1 cellular context compared by ENCODE assay signal in the genomic region with DNA sequence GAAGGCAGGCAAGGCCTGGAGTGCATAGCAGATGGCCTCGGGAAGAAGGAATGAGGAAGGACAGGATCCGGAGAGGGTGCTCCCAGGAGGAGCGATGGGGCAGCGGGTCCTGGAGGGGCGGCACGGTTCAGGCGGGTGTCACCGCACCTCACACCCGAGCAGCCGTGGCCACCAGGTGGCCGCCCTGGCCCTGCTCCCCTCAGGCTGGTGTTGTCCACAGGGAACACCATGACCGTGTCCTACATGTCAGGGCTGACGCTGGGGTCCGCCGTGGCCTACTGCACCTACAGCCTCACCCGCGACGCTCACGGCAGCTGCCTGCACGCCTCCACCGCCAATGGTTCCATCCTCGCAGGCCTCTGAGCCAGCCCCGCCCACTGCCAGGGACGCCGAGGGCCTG.
TF ChIP-seq lines count a peak whose summit lies in the region.

No MANE protein-coding gene starts in this region.

TF ChIP-seq in SK-N-SH treated with all-trans-retinoic acid at 6 μM for 48 hours, 23 proteins besides CTCF, POLR2A, EP300 and RAD21 (continued from another document):
- TF ChIP-seq, protein P1, sequence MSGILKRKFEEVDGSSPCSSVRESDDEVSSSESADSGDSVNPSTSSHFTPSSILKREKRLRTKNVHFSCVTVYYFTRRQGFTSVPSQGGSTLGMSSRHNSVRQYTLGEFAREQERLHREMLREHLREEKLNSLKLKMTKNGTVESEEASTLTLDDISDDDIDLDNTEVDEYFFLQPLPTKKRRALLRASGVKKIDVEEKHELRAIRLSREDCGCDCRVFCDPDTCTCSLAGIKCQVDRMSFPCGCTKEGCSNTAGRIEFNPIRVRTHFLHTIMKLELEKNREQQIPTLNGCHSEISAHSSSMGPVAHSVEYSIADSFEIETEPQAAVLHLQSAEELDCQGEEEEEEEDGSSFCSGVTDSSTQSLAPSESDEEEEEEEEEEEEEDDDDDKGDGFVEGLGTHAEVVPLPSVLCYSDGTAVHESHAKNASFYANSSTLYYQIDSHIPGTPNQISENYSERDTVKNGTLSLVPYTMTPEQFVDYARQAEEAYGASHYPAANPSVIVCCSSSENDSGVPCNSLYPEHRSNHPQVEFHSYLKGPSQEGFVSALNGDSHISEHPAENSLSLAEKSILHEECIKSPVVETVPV (CRISPR knock-in tag; IDR thresholded peaks at IDR 0.05): no peak
- TF ChIP-seq, protein P2, sequence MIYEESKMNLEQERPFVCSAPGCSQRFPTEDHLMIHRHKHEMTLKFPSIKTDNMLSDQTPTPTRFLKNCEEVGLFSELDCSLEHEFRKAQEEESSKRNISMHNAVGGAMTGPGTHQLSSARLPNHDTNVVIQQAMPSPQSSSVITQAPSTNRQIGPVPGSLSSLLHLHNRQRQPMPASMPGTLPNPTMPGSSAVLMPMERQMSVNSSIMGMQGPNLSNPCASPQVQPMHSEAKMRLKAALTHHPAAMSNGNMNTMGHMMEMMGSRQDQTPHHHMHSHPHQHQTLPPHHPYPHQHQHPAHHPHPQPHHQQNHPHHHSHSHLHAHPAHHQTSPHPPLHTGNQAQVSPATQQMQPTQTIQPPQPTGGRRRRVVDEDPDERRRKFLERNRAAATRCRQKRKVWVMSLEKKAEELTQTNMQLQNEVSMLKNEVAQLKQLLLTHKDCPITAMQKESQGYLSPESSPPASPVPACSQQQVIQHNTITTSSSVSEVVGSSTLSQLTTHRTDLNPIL (CRISPR knock-in tag; IDR thresholded peaks at IDR 0.05; ENCODE audit: low read depth): no peak
- TF ChIP-seq ZFP30 (CRISPR knock-in tag; IDR thresholded peaks at IDR 0.05) (no peak), CSDC2 (CRISPR knock-in tag; IDR thresholded peaks at IDR 0.05) (no peak), ZFP3 (CRISPR knock-in tag; IDR thresholded peaks at IDR 0.05) (no peak), RARB (CRISPR knock-in tag; IDR thresholded peaks at IDR 0.05) (no peak)
- TF ChIP-seq, protein P3, sequence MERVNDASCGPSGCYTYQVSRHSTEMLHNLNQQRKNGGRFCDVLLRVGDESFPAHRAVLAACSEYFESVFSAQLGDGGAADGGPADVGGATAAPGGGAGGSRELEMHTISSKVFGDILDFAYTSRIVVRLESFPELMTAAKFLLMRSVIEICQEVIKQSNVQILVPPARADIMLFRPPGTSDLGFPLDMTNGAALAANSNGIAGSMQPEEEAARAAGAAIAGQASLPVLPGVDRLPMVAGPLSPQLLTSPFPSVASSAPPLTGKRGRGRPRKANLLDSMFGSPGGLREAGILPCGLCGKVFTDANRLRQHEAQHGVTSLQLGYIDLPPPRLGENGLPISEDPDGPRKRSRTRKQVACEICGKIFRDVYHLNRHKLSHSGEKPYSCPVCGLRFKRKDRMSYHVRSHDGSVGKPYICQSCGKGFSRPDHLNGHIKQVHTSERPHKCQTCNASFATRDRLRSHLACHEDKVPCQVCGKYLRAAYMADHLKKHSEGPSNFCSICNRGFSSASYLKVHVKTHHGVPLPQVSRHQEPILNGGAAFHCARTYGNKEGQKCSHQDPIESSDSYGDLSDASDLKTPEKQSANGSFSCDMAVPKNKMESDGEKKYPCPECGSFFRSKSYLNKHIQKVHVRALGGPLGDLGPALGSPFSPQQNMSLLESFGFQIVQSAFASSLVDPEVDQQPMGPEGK (CRISPR knock-in tag; IDR thresholded peaks at IDR 0.05; ENCODE audit: borderline replicate concordance): no peak
- TF ChIP-seq, protein P4, sequence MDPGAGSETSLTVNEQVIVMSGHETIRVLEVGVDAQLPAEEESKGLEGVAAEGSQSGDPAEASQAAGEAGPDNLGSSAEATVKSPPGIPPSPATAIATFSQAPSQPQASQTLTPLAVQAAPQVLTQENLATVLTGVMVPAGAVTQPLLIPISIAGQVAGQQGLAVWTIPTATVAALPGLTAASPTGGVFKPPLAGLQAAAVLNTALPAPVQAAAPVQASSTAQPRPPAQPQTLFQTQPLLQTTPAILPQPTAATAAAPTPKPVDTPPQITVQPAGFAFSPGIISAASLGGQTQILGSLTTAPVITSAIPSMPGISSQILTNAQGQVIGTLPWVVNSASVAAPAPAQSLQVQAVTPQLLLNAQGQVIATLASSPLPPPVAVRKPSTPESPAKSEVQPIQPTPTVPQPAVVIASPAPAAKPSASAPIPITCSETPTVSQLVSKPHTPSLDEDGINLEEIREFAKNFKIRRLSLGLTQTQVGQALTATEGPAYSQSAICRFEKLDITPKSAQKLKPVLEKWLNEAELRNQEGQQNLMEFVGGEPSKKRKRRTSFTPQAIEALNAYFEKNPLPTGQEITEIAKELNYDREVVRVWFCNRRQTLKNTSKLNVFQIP (CRISPR knock-in tag; IDR thresholded peaks at IDR 0.05; ENCODE audit: borderline replicate concordance, low read depth): no peak
